ENCODE assay signal across 1 cellular context in genomic region chr10:86857097-86857825, GRCh38.
TF ChIP-seq lines count a peak whose summit lies in the region.

No MANE protein-coding gene starts in this region.

TF ChIP-seq in WTC11, 78 proteins besides CTCF, POLR2A, EP300 and RAD21 (continued from another document):
- TF ChIP-seq ZNF425 (CRISPR knock-in tag; conservative IDR thresholded peaks at IDR 0.05) (no peak), SMAD3 (CRISPR knock-in tag; IDR thresholded peaks at IDR 0.05; ENCODE audit: borderline replicate concordance) (no peak), ATF1 (CRISPR knock-in tag; IDR thresholded peaks at IDR 0.05) (no peak), ZNF219 (CRISPR knock-in tag; IDR thresholded peaks at IDR 0.05; ENCODE audit: borderline replicate concordance) (no peak), USF1 (CRISPR knock-in tag; IDR thresholded peaks at IDR 0.05) (no peak; the same call in 1 of the 2 replicates), ATF3 (CRISPR knock-in tag; conservative IDR thresholded peaks at IDR 0.05) (no peak), MAX (CRISPR knock-in tag; IDR thresholded peaks at IDR 0.05) (peak; percentile 70), ZNF317 (CRISPR knock-in tag; IDR thresholded peaks at IDR 0.05; ENCODE audit: borderline replicate concordance, low read depth) (no peak), EMX1 (CRISPR knock-in tag; IDR thresholded peaks at IDR 0.05) (no peak), ZNF532 (CRISPR knock-in tag; IDR thresholded peaks at IDR 0.05; ENCODE audit: borderline replicate concordance) (no peak), CREM (CRISPR knock-in tag; IDR thresholded peaks at IDR 0.05) (no peak), RORB (CRISPR knock-in tag; IDR thresholded peaks at IDR 0.05) (no peak)
